Comparison of ENCODE assay signal across 11 cellular contexts in genomic region chr7:112160130-112160770, GRCh38. TPM values are rescaled to one million over a fixed set of nuclear protein-coding genes. Genes with fewer than 3 reads are reported as not detected.
DNase-seq lines count a peak whose midpoint lies in the region; ATAC-seq and TF ChIP-seq lines count a peak whose summit lies in the region.
"Had no signal": no experiment of that assay in that cellular context is flagged by ENCODE, and none has a peak within 500 bp of the region (broad histone marks: within the 10 kb centered on the region; RNA-seq: fewer than 3 reads in every experiment).

No MANE protein-coding gene starts in this region.

- no peaks in the 10 kb centered on the region for H3K4me1 Mint-ChIP-seq in T-helper 17 cell

- no peak overlapping the region for H3K27ac Mint-ChIP-seq in T-helper 17 cell
- H3K27ac Mint-ChIP-seq: activated T-cell treated with anti-CD3 and anti-CD28 coated beads, Interleukin-2, amount 50 U/mL, for 24 hours had no signal

- peak overlapping the region; percentile 42 for H3K27ac ChIP-seq in temporal lobe (ENCODE audit: low read depth, low read length)

- peaks cover 28% of the 10 kb centered on the region for H3K27me3 Mint-ChIP-seq in T-helper 17 cell

- in situ Hi-C loops in astrocyte of the cerebellum (cut with HindIII; ENCODE audit: low sequenced_read_pairs) = no loop called here

- DNase-seq in DMS153 (lab: John Stamatoyannopoulos, UW) = peak; percentile 21
- no peak for DNase-seq in DMS153 treated with DMSO at 0.1 percent for 48 hours (lab: John Stamatoyannopoulos, UW; ENCODE audit: unreplicated experiment)
- peak; percentile 63 for DNase-seq in astrocyte of the cerebellum (ENCODE audit: low read depth)
- DNase-seq in kidney glomerular epithelial cell (lab: John Stamatoyannopoulos, UW) = peak; percentile 63
- no peak for DNase-seq in NCI-H2081 (lab: John Stamatoyannopoulos, UW)
- no peak for DNase-seq in T-helper 17 cell
- DNase-seq: activated T-cell treated with anti-CD3 and anti-CD28 coated beads, Interleukin-2, amount 50 U/mL, for 24 hours; NCI-H1105 treated with DMSO at 0.1 percent for 48 hours; SW 1271 had no signal

- TF ChIP-seq CTCF in astrocyte of the cerebellum (IDR thresholded peaks at IDR 0.05; ENCODE audit: low read depth, low read length, missing control alignments) = no peak

- ATAC-seq in HG02759 (IDR thresholded peaks at IDR 0.05; ENCODE audit: unreplicated experiment) = no peak
- ATAC-seq in T-helper 17 cell = no peak

- H3K36me3 Mint-ChIP-seq in T-helper 17 cell (ENCODE audit: low read depth) = no peaks in the 10 kb centered on the region

- no peak overlapping the region for H3K4me3 Mint-ChIP-seq in T-helper 17 cell
- H3K4me3 Mint-ChIP-seq: activated T-cell treated with anti-CD3 and anti-CD28 coated beads, Interleukin-2, amount 50 U/mL, for 24 hours had no signal

- no peaks in the 10 kb centered on the region for H3K9me3 ChIP-seq in T-helper 17 cell (ENCODE audit: control insufficient read depth, low read length, poor library complexity, severe bottlenecking)

- H3K4me3 ChIP-seq in astrocyte of the cerebellum (ENCODE audit: low read depth, low read length) = no peak overlapping the region

RNA-seq across cellular contexts. Expression of gene DOCK4, which starts 45.9 kb away (rescaled TPM):
- total RNA-seq in temporal lobe (81.6 TPM), T-helper 17 cell (under 1 TPM; 0.18 to 0.57 TPM)

RNA-seq across cellular contexts. Expression of gene ZNF277, which starts 46.2 kb away (rescaled TPM):
- total RNA-seq in temporal lobe (56.3 TPM), T-helper 17 cell (10 to 100 TPM; 25.7 to 28.8 TPM)

Comparison
In these comparisons a context has a peak if more than half of its experiments do, and no peak if none do; other contexts are left out.
1. DNase-seq: peak in DMS153 (single experiment), astrocyte of the cerebellum (single experiment) and kidney glomerular epithelial cell (single experiment); none in DMS153 treated with DMSO at 0.1 percent for 48 hours (single experiment), NCI-H2081 (0 of 2) and T-helper 17 cell (0 of 3).
2. RNA of gene DOCK4, which starts 45.9 kb away (total RNA-seq): 81.6 TPM in temporal lobe (single experiment); 0.18 to 0.57 TPM in T-helper 17 cell; every median in the first group is over 10 times any median in the second.